Comparison of ENCODE assay signal across 8 cellular contexts in genomic region chr6:43771858-43772570, GRCh38. TPM values are rescaled to one million over a fixed set of nuclear protein-coding genes. Genes with fewer than 3 reads are reported as not detected.
A peak's percentile ranks its signal among the peaks of the same experiment; 100 is the strongest.
DNase-seq lines count a peak whose midpoint lies in the region; ATAC-seq lines count a peak whose summit lies in the region.

No MANE protein-coding gene starts in this region.

- peak overlapping the region; percentile 31 to 47 for H3K14ac ChIP-seq in mesenchymal stem cell (ENCODE audit: low read length in 2 of 2)

- H3K79me1 ChIP-seq in mesenchymal stem cell (replicated peaks; ENCODE audit: low read length, poor library complexity, severe bottlenecking) = peaks cover 7% of the 10 kb centered on the region

- under 1% methylated on average over 41 of the region's 48 CpGs for WGBS in mesenchymal stem cell

- H2AK5ac ChIP-seq in mesenchymal stem cell (ENCODE audit: low read length, severe bottlenecking) = peak overlapping the region; percentile 57

- H4K91ac ChIP-seq in mesenchymal stem cell (ENCODE audit: low read length) = peak overlapping the region; percentile 28

- peak overlapping the region; percentile 88 to 94 for H3K4me3 Mint-ChIP-seq in effector memory CD8-positive, alpha-beta T cell

- H3K27ac ChIP-seq in mesenchymal stem cell (ENCODE audit: low read length, poor library complexity, severe bottlenecking) = peak overlapping the region; percentile 71

- H3K4me2 ChIP-seq in mesenchymal stem cell (ENCODE audit: low read length, poor library complexity, severe bottlenecking) = peak overlapping the region; percentile 68

- H2BK120ac ChIP-seq in mesenchymal stem cell (ENCODE audit: low read depth, low read length) = no peak overlapping the region

- peak overlapping the region; percentile 63 for H2BK5ac ChIP-seq in mesenchymal stem cell (ENCODE audit: low read depth, low read length, poor library complexity, severe bottlenecking)

- H2AFZ ChIP-seq in mesenchymal stem cell (ENCODE audit: low read depth, low read length) = no peak overlapping the region

- no peaks in the 10 kb centered on the region for H3K9me3 ChIP-seq in mesenchymal stem cell (ENCODE audit: control insufficient read depth, low read length)

- no peak overlapping the region for H3K27ac Mint-ChIP-seq in effector memory CD8-positive, alpha-beta T cell

- peak overlapping the region; percentile 98 for H3K9ac ChIP-seq in mesenchymal stem cell (ENCODE audit: low read length)

- H2BK12ac ChIP-seq in mesenchymal stem cell (ENCODE audit: low read length in 2 of 2) = peak overlapping the region in 1 of 2 experiments; percentile 43

- H3K18ac ChIP-seq in mesenchymal stem cell (ENCODE audit: low read depth in 1 of 2, low read length in 2 of 2) = peak overlapping the region; percentile 91 to 99

- peaks cover 41% of the 10 kb centered on the region for H3K4me1 ChIP-seq in mesenchymal stem cell (ENCODE audit: control insufficient read depth, insufficient read depth, low read depth, low read length)

- no peak overlapping the region for H3K23ac ChIP-seq in mesenchymal stem cell (ENCODE audit: low read length in 2 of 2)

- H3K36me3 Mint-ChIP-seq in effector memory CD8-positive, alpha-beta T cell (ENCODE audit: insufficient read depth) = peaks cover 8% of the 10 kb centered on the region

- DNase-seq in NCI-H146 (lab: John Stamatoyannopoulos, UW) (peak; percentile 43), NCI-H146 treated with DMSO at 0.1 percent for 48 hours (lab: John Stamatoyannopoulos, UW; ENCODE audit: unreplicated experiment) (no peak), M059J (ENCODE audit: low read depth) (peak; percentile 54), mesenchymal stem cell (peak; percentile 57), OCI-M2 (lab: John Stamatoyannopoulos, UW; ENCODE audit: unreplicated experiment) (no peak)
- DNase-seq in activated CD4-positive, alpha-beta T cell treated with anti-CD3 and anti-CD28 coated beads, Interleukin-2, amount 50 U/mL, for 48 hours = peak; percentile 74 to 75
- DNase-seq in effector memory CD8-positive, alpha-beta T cell = peak in 2 of 3 experiments; percentile 9 to 17
- DNase-seq in stimulated activated CD8-positive, alpha-beta memory T cell treated with anti-CD3 and anti-CD28 coated beads, Interleukin-15, amount 100 ng/mL, for 48 hours (ENCODE audit: low read depth in 2 of 2) = peak; percentile 62 to 66

- H3K4ac ChIP-seq in mesenchymal stem cell (ENCODE audit: low read depth in 1 of 2, low read length in 2 of 2) = peak overlapping the region in 1 of 2 experiments; percentile 81

- no peaks in the 10 kb centered on the region for H3K9me3 Mint-ChIP-seq in effector memory CD8-positive, alpha-beta T cell

- peaks cover 16 to 21% of the 10 kb centered on the region in 2 donors for H3K4me1 Mint-ChIP-seq in effector memory CD8-positive, alpha-beta T cell (ENCODE audit: low read depth in 2 of 2)

- H3K4me3 ChIP-seq in mesenchymal stem cell (ENCODE audit: insufficient read depth in 1 of 2, low read depth in 1 of 2, low read length in 2 of 2) = peak overlapping the region; percentile 94 to 96

- peak overlapping the region; percentile 63 for H2BK15ac ChIP-seq in mesenchymal stem cell (ENCODE audit: low read depth, poor library complexity, severe bottlenecking)

- H4K8ac ChIP-seq in mesenchymal stem cell (ENCODE audit: low read length) = peak overlapping the region; percentile 35

- peaks cover 27 to 37% of the 10 kb centered on the region in 2 donors for H3K27me3 Mint-ChIP-seq in effector memory CD8-positive, alpha-beta T cell

- H3K27me3 ChIP-seq in mesenchymal stem cell (ENCODE audit: control insufficient read depth in 1 of 2, insufficient read depth in 1 of 2, low read length in 2 of 2) = no peaks in the 10 kb centered on the region

- no peak for ATAC-seq in effector memory CD8-positive, alpha-beta T cell (replicated peaks)

- H3K36me3 ChIP-seq in mesenchymal stem cell (ENCODE audit: control insufficient read depth in 1 of 2, insufficient read depth in 2 of 2, low read depth in 1 of 2, low read length in 2 of 2) = peaks cover 12 to 28% of the 10 kb centered on the region in 2 experiments

RNA-seq across cellular contexts. Expression of gene VEGFA, which starts 2.0 kb away (rescaled TPM):
- total RNA-seq in M059J (2014; rRNA removed; shearing (Covaris generic)) = 41.2 and 65.8 TPM in 2 replicates
- 94.9 TPM for polyA plus RNA-seq in mesenchymal stem cell (2013, experiment 1 of 2)
- 89.3 TPM for polyA plus RNA-seq in mesenchymal stem cell (2013, experiment 2 of 2)

Comparison
In these comparisons a context has a peak if more than half of its experiments do, and no peak if none do; other contexts are left out.
1. DNase-seq: peak in NCI-H146 (single experiment), M059J (single experiment), activated CD4-positive, alpha-beta T cell treated with anti-CD3 and anti-CD28 coated beads, Interleukin-2, amount 50 U/mL, for 48 hours (2 of 2), effector memory CD8-positive, alpha-beta T cell (2 of 3), mesenchymal stem cell (single experiment) and stimulated activated CD8-positive, alpha-beta memory T cell treated with anti-CD3 and anti-CD28 coated beads, Interleukin-15, amount 100 ng/mL, for 48 hours (2 of 2); none in NCI-H146 treated with DMSO at 0.1 percent for 48 hours (single experiment) and OCI-M2 (single experiment).